ENCODE assay signal across 17 cellular contexts in genomic region chr4:84238247-84239090, GRCh38.
DNase-seq lines count a peak whose midpoint lies in the region; ATAC-seq and TF ChIP-seq lines count a peak whose summit lies in the region.
"Had no signal": no experiment of that assay in that cellular context is flagged by ENCODE, and none has a peak within 500 bp of the region (broad histone marks: within the 10 kb centered on the region; RNA-seq: fewer than 3 reads in every experiment).

No MANE protein-coding gene starts in this region.

- no peaks in the 10 kb centered on the region for H3F3A ChIP-seq in PC-3 (ENCODE audit: low read length, unreplicated experiment)

- TF ChIP-seq POLR2A in HCT116 (IDR thresholded peaks at IDR 0.05; ENCODE audit: borderline replicate concordance, extremely low read depth, insufficient read depth, insufficient read length) (no peak), transverse colon (IDR thresholded peaks at IDR 0.05) (no peak)

- WGBS in transverse colon (ENCODE audit: low coverage in 1 of 2), 2 donors = 49 to 53% methylated on average over 7 of the region's 7 CpGs

- H3K4me2 ChIP-seq in HCT116 (ENCODE audit: low read length) (no peak overlapping the region), PC-3 (ENCODE audit: low read length) (peak overlapping the region; percentile 54; the same call in 1 of the 2 replicates)

- no peak; the same call in 1 of the 2 replicates for TF ChIP-seq RAD21 in HCT116 (IDR thresholded peaks at IDR 0.05; ENCODE audit: low read depth)

- H3K36me3 Mint-ChIP-seq in activated CD4-positive, alpha-beta T cell treated with anti-CD3 and anti-CD28 coated beads, Interleukin-2, amount 10 ng/mL, durations not matched to agents 7 days and 5 days (ENCODE audit: low read depth) = no peaks in the 10 kb centered on the region

- H3K4me3 ChIP-seq in HCT116 (replicated peaks in 1 of 2; ENCODE audit: low read depth in 1 of 2, low read length in 2 of 2) (no peak overlapping the region), PC-3 (ENCODE audit: low read length) (no peak overlapping the region), transverse colon (no peak overlapping the region)
- H3K4me3 ChIP-seq: GM12878, lower lobe of right lung, spleen had no signal

- H3K27ac Mint-ChIP-seq in activated CD4-positive, alpha-beta T cell treated with anti-CD3 and anti-CD28 coated beads, Interleukin-2, amount 10 ng/mL, durations not matched to agents 7 days and 5 days = no peak overlapping the region
- H3K27ac Mint-ChIP-seq: activated T-cell treated with anti-CD3 and anti-CD28 coated beads, Interleukin-2, amount 50 U/mL, for 72 hours; effector memory CD8-positive, alpha-beta T cell; H9 had no signal

- H3K9ac ChIP-seq in HCT116 (ENCODE audit: low read length) (no peak overlapping the region), PC-3 (ENCODE audit: low read length) (no peak overlapping the region)

- RAD21 ChIA-PET in HCT116 (lab: Charles Lee; ENCODE audit: low non-redundant PET in 1 of 2, low total read pairs in 2 of 2, uncharacterized antibody in 2 of 2, unreplicated experiment in 2 of 2) = no interaction called here

- H2AFZ ChIP-seq in HCT116 (ENCODE audit: low read depth, low read length, poor library complexity, severe bottlenecking) (no peak overlapping the region), PC-3 (ENCODE audit: low read length) (no peak overlapping the region)

- POLR2A ChIA-PET in HCT116 (lab: Charles Lee) = no interaction called here
- POLR2A ChIA-PET in PC-3 (lab: Charles Lee; ENCODE audit: unreplicated experiment) = no interaction called here
- POLR2A ChIA-PET in activated CD4-positive, alpha-beta T cell treated with anti-CD3 and anti-CD28 coated beads, Interleukin-2, amount 10 ng/mL, durations not matched to agents 7 days and 5 days (lab: Charles Lee) = no interaction called here

- H3K4me3 Mint-ChIP-seq in activated CD4-positive, alpha-beta T cell treated with anti-CD3 and anti-CD28 coated beads, Interleukin-2, amount 10 ng/mL, durations not matched to agents 7 days and 5 days = no peak overlapping the region
- H3K4me3 Mint-ChIP-seq: activated T-cell treated with anti-CD3 and anti-CD28 coated beads, Interleukin-2, amount 50 U/mL, for 72 hours; effector memory CD8-positive, alpha-beta T cell; H9 had no signal

- H3K9me3 ChIP-seq in HCT116 (ENCODE audit: control insufficient read depth in 1 of 2, insufficient read depth in 1 of 2, low read depth in 1 of 2, low read length in 2 of 2) = no peaks in the 10 kb centered on the region
- no peaks in the 10 kb centered on the region for H3K9me3 ChIP-seq in PC-3 (ENCODE audit: low read length)
- no peaks in the 10 kb centered on the region for H3K9me3 ChIP-seq in transverse colon
- H3K9me3 ChIP-seq: lower lobe of right lung, neutrophil had no signal

- in situ Hi-C loops in transverse colon (cut with MboI; ENCODE audit: low pct_ligation_motif_present in 1 of 4, low pct_unique_long_range_greater_than_20kb in 1 of 4, low sequenced_read_pairs in 3 of 4) = no loop called here

- H4K20me1 ChIP-seq in HCT116 (ENCODE audit: insufficient read depth) (no peaks in the 10 kb centered on the region), PC-3 (ENCODE audit: low read length) (no peaks in the 10 kb centered on the region)

- H3K27ac ChIP-seq in HCT116 (ENCODE audit: low read depth, low read length) (no peak overlapping the region), PC-3 (ENCODE audit: low read length) (no peak overlapping the region), transverse colon (no peak overlapping the region)
- H3K27ac ChIP-seq: lower lobe of right lung, neutrophil, spleen had no signal

- H3K36me3 ChIP-seq in HCT116 (ENCODE audit: control insufficient read depth in 1 of 2, insufficient read depth in 2 of 2, low read length in 2 of 2) = no peaks in the 10 kb centered on the region
- H3K36me3 ChIP-seq in PC-3 (ENCODE audit: low read depth, low read length) = no peaks in the 10 kb centered on the region
- H3K36me3 ChIP-seq in transverse colon = no peaks in the 10 kb centered on the region
- H3K36me3 ChIP-seq: lower lobe of right lung, neutrophil, spleen had no signal

- H3K79me2 ChIP-seq in HCT116 (ENCODE audit: insufficient read depth, low read length) = no peaks in the 10 kb centered on the region
- no peaks in the 10 kb centered on the region for H3K79me2 ChIP-seq in PC-3 (ENCODE audit: low read length)

- no peak for TF ChIP-seq EP300 in transverse colon (IDR thresholded peaks at IDR 0.05; ENCODE audit: low read depth)

- ATAC-seq in HCT116 = no peak
- peak; percentile 64 for ATAC-seq in PC-3
- ATAC-seq: activated T-cell treated with anti-CD3 and anti-CD28 coated beads, Interleukin-2, amount 50 U/mL, for 72 hours; effector memory CD8-positive, alpha-beta T cell; GM12878; lower lobe of right lung had no signal

- no peaks in the 10 kb centered on the region for H3K9me2 ChIP-seq in HCT116 (ENCODE audit: insufficient read depth)
- H3K9me2 ChIP-seq in PC-3 (replicated peaks; ENCODE audit: low read length) = no peaks in the 10 kb centered on the region

- no peaks in the 10 kb centered on the region for H3K27me3 Mint-ChIP-seq in activated CD4-positive, alpha-beta T cell treated with anti-CD3 and anti-CD28 coated beads, Interleukin-2, amount 10 ng/mL, durations not matched to agents 7 days and 5 days
- H3K27me3 Mint-ChIP-seq: effector memory CD8-positive, alpha-beta T cell had no signal

- H3K27me3 ChIP-seq in HCT116 (ENCODE audit: insufficient read depth, low read length) (no peaks in the 10 kb centered on the region), PC-3 (ENCODE audit: low read length) (no peaks in the 10 kb centered on the region), transverse colon (no peaks in the 10 kb centered on the region)
- H3K27me3 ChIP-seq: neutrophil, spleen had no signal

- intact Hi-C loops in HCT116 (cut with micrococcal nuclease) = no loop called here
- intact Hi-C loops in PC-3 (cut with micrococcal nuclease) = loop anchor here (2.0 to 10.0 kb wide), 2 partner anchors 214 to 266 kb away; no protein-coding TSS in a partner anchor
- intact Hi-C loops in transverse colon (cut with DNase I; ENCODE audit: low total_unique reads) = no loop called here

- DNase-seq in HCT116 (ENCODE audit: low read depth, low spot score) = no peak
- DNase-seq in PC-3 = peak; percentile 64
- DNase-seq in epidermal melanocyte (ENCODE audit: insufficient read length, low spot score) = peak; percentile 38
- DNase-seq in stromal cell of bone marrow (ENCODE audit: low read depth) = peak; percentile 61
- DNase-seq in activated CD4-positive, alpha-beta T cell treated with anti-CD3 and anti-CD28 coated beads, Interleukin-2, amount 10 ng/mL, durations not matched to agents 7 days and 5 days = no peak
- no peak for DNase-seq in kidney tubule cell (ENCODE audit: low spot score)
- no peak for DNase-seq in transverse colon
- DNase-seq: activated T-cell treated with anti-CD3 and anti-CD28 coated beads, Interleukin-2, amount 50 U/mL, for 72 hours; amygdala; effector memory CD8-positive, alpha-beta T cell; lower lobe of right lung; NCI-H1417; NCI-H524 treated with DMSO at 0.1 percent for 48 hours; spleen had no signal

- 0 out of 6 replicates have a peak, but pooled peaks of 2 of the 3 experiments have one; percentile 5 for TF ChIP-seq CTCF in HCT116 (IDR thresholded peaks at IDR 0.05 in 2 of 3, conservative IDR thresholded peaks at IDR 0.05 in 1 of 3; ENCODE audit: borderline replicate concordance in 1 of 3, insufficient read depth in 1 of 3, low read depth in 2 of 3, low read length in 2 of 3)
- TF ChIP-seq CTCF in PC-3 (conservative IDR thresholded peaks at IDR 0.05; ENCODE audit: low read depth, low read length) = peak; percentile 44; the same call in 1 of the 2 replicates
- TF ChIP-seq CTCF in transverse colon (IDR thresholded peaks at IDR 0.05) = no peak

- CTCF ChIA-PET in HCT116 (lab: Charles Lee) (no interaction called here), PC-3 (lab: Charles Lee) (interaction anchor here (0.6 kb wide), 1 partner anchor 337 kb away, joined by 3 read pairs; no protein-coding TSS in a partner anchor)
- CTCF ChIA-PET in activated CD4-positive, alpha-beta T cell treated with anti-CD3 and anti-CD28 coated beads, Interleukin-2, amount 10 ng/mL, durations not matched to agents 7 days and 5 days (lab: Charles Lee) = interaction anchor here (0.6 kb wide), 1 partner anchor 455 kb away, joined by 3 read pairs; no protein-coding TSS in a partner anchor

- no peaks in the 10 kb centered on the region for H3K9me3 Mint-ChIP-seq in activated CD4-positive, alpha-beta T cell treated with anti-CD3 and anti-CD28 coated beads, Interleukin-2, amount 10 ng/mL, durations not matched to agents 7 days and 5 days
- H3K9me3 Mint-ChIP-seq: H9 had no signal

- H3K4me1 Mint-ChIP-seq in activated CD4-positive, alpha-beta T cell treated with anti-CD3 and anti-CD28 coated beads, Interleukin-2, amount 10 ng/mL, durations not matched to agents 7 days and 5 days = no peaks in the 10 kb centered on the region

- BruUV-seq in HCT116 (replicated peaks; lab: Mats Ljungman, UMichigan) = no TSS peak
- BruUV-seq in PC-3 (replicated peaks; lab: Mats Ljungman, UMichigan) = no TSS peak

- no peaks in the 10 kb centered on the region for H3K4me1 ChIP-seq in HCT116 (ENCODE audit: control insufficient read depth in 1 of 2, insufficient read depth in 2 of 2, low read length in 2 of 2)
- H3K4me1 ChIP-seq in PC-3 (ENCODE audit: insufficient read depth, low read length) = peaks cover 18% of the 10 kb centered on the region
- no peaks in the 10 kb centered on the region for H3K4me1 ChIP-seq in transverse colon
- H3K4me1 ChIP-seq: lower lobe of right lung, spleen had no signal

TF ChIP-seq in HCT116, 20 proteins besides CTCF, POLR2A, EP300 and RAD21:
- no peak for TF ChIP-seq SIN3A (IDR thresholded peaks at IDR 0.05; ENCODE audit: low read depth)

Comparison
In these comparisons a context has a peak if more than half of its experiments do, and no peak if none do; other contexts are left out.
1. DNase-seq: peak in PC-3 (single experiment), epidermal melanocyte (single experiment) and stromal cell of bone marrow (single experiment); none in HCT116 (single experiment), activated CD4-positive, alpha-beta T cell treated with anti-CD3 and anti-CD28 coated beads, Interleukin-2, amount 10 ng/mL, durations not matched to agents 7 days and 5 days (single experiment), kidney tubule cell (single experiment) and transverse colon (single experiment).
2. CTCF ChIP-seq: peak in HCT116 (2 of 3) and PC-3 (single experiment); none in transverse colon (0 of 5).